29 cellular contexts compared by ENCODE assay signal in the genomic region with DNA sequence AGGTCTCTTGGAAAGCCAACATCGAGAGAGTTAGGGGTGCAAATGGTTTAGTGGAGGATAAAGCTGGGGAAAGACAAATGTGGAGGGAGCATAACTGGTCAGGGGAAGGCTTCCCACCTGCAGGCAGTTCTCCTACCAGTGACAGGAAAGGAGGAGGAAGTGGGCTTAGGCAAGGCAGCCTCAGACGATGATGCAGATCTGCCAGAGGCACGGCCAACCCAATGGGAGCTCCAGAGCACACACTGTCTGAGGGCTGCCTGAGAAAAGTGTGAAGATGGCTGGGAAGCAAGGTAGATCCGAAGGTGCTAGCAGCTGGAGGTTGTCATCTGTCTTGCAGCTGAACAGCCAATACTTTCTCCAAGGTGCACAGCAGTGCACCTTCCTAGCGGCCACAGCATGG.
"Had no signal": no experiment of that assay in that cellular context is flagged by ENCODE, and none has a peak within 500 bp of the region (broad histone marks: within the 10 kb centered on the region; RNA-seq: fewer than 3 reads in every experiment).

No MANE protein-coding gene starts in this region.

- H3K36me3 ChIP-seq: brain microvascular endothelial cell, WERI-Rb-1 had no signal

- H3K27me3 ChIP-seq: brain microvascular endothelial cell had no signal

- ATAC-seq: activated CD4-positive, alpha-beta T cell treated with anti-CD3 and anti-CD28 coated beads for 36 hours; activated T-helper 17 cell treated with anti-CD3 and anti-CD28 coated beads, Interleukin-2, amount 50 U/mL, for 72 hours; Panc1; Right ventricle myocardium inferior had no signal

- H3K4me3 ChIP-seq: SK-N-MC had no signal

- H3K27ac ChIP-seq: brain microvascular endothelial cell, SK-N-MC, WERI-Rb-1 had no signal

- DNase-seq: activated CD4-positive, alpha-beta memory T cell treated with anti-CD3 and anti-CD28 coated beads, Interleukin-2, amount 10 ng/mL, durations not matched to agents 7 days and 5 days; activated CD4-positive, alpha-beta T cell treated with anti-CD3 and anti-CD28 coated beads for 36 hours; activated CD4-positive, alpha-beta T cell treated with anti-CD3 and anti-CD28 coated beads, Interleukin-2, amount 50 U/mL, for 1 hour; activated gamma-delta T cell; activated naive CD4-positive, alpha-beta T cell treated with anti-CD3 and anti-CD28 coated beads for 36 hours; activated T-cell treated with anti-CD3 and anti-CD28 coated beads for 4 hours; activated T-cell treated with anti-CD3 and anti-CD28 coated beads, Interleukin-2, amount 50 U/mL, for 48 hours; amygdala; brain microvascular endothelial cell; cerebellar nuclear complex; Kasumi-1; NCI-H1048; NCI-H1694; NCI-H2029; NCI-H2107; NCI-H2171 treated with DMSO at 0.1 percent for 48 hours; NCI-H345; NCI-H510A; NCI-H526 treated with DMSO at 0.1 percent for 48 hours; NCI-H82; NK-92 treated with Interleukin-12 subunit alpha and Interleukin-12 subunit beta, amount 100 ng/mL, for 24 hours; OCI-M1; RPMI8226; T-helper 1 cell; WERI-Rb-1 had no signal
